In genomic region chr15:90001062-90001682, GRCh38 we compare ENCODE assay signal across 8 cellular contexts. TPM values are rescaled to one million over a fixed set of nuclear protein-coding genes. Genes with fewer than 3 reads are reported as not detected.
DNase-seq lines count a peak whose midpoint lies in the region; ATAC-seq and TF ChIP-seq lines count a peak whose summit lies in the region.

Gene ZNF710, plus strand, starts transcription at chr15:90001324. Its CDS starts 65,814 bp downstream, at chr15:90067138.

- H3K27me3 ChIP-seq in BE2C, result no peaks in the 10 kb centered on the region
- no peaks in the 10 kb centered on the region for H3K27me3 ChIP-seq in dorsolateral prefrontal cortex

- TF ChIP-seq POLR2A in GM18526 (IDR thresholded peaks at IDR 0.05; ENCODE audit: extremely low read depth, insufficient read length), result peak; percentile 36

- TF ChIP-seq CTCF in BE2C (IDR thresholded peaks at IDR 0.05; ENCODE audit: low read depth, low read length) (no peak), dorsolateral prefrontal cortex (IDR thresholded peaks at IDR 0.05 in 54 of 56, conservative IDR thresholded peaks at IDR 0.05 in 2 of 56; ENCODE audit: low read depth in 1 of 56, partially characterized antibody in 56 of 56) (no peak)

- intact Hi-C loops in dorsolateral prefrontal cortex (cut with DNase I), result loop anchor here (5.0 to 10.0 kb wide), 4 partner anchors 61 to 109 kb away; partner anchors contain the start of gene AP3S2 (in 2 of the 2)

- peak within 1 kb of the TSS; percentile 40 to 94 (median 88) for H3K27ac ChIP-seq in dorsolateral prefrontal cortex

- H3K4me1 ChIP-seq in BE2C, result no peaks in the 10 kb centered on the region; the same call in 1 of the 2 replicates

- peak; percentile 72 for DNase-seq in BE2C
- DNase-seq in Kasumi-1 (lab: John Stamatoyannopoulos, UW), result peak; percentile 37 to 42
- DNase-seq in UCSD-AML1 (lab: John Stamatoyannopoulos, UW; ENCODE audit: unreplicated experiment), result peak; percentile 39
- DNase-seq in dorsolateral prefrontal cortex, result peak in 7 of 10 donors; percentile 47 to 66 (median 53)
- no peak for DNase-seq in left lobe of liver (ENCODE audit: low spot score)
- DNase-seq in stimulated activated CD4-positive, alpha-beta T cell treated with anti-CD3 and anti-CD28 coated beads, Interleukin-1b, Interleukin-23, amount 100 ng/mL, for 48 hours, result peak; percentile 27

- ATAC-seq in left lobe of liver, result peak; percentile 30
- no peak for ATAC-seq in HG03135 (IDR thresholded peaks at IDR 0.05; ENCODE audit: unreplicated experiment)

- H3K4me3 ChIP-seq in BE2C (ENCODE audit: low read depth, low read length), result peak within 1 kb of the TSS; percentile 76
- peak within 1 kb of the TSS; percentile 54 to 93 (median 77) for H3K4me3 ChIP-seq in dorsolateral prefrontal cortex

- H3K9me3 ChIP-seq in BE2C, result no peaks in the 10 kb centered on the region

- H3K36me3 ChIP-seq in BE2C, result no peaks in the 10 kb centered on the region

RNA-seq across cellular contexts. Expression of gene ZNF710, which starts in this region (rescaled TPM):
- 14.6 TPM for polyA plus RNA-seq in BE2C (2012; ENCODE audit: insufficient read depth, insufficient read length, low read depth)
- total RNA-seq in dorsolateral prefrontal cortex (10 to 100 TPM in 119 of 120 experiments, 1 to 10 TPM in 1; 8.5 to 30.1 (median 17.2) TPM), left lobe of liver (6.7 TPM)
